Comparison of ENCODE assay signal across 1 cellular context in the genomic region with DNA sequence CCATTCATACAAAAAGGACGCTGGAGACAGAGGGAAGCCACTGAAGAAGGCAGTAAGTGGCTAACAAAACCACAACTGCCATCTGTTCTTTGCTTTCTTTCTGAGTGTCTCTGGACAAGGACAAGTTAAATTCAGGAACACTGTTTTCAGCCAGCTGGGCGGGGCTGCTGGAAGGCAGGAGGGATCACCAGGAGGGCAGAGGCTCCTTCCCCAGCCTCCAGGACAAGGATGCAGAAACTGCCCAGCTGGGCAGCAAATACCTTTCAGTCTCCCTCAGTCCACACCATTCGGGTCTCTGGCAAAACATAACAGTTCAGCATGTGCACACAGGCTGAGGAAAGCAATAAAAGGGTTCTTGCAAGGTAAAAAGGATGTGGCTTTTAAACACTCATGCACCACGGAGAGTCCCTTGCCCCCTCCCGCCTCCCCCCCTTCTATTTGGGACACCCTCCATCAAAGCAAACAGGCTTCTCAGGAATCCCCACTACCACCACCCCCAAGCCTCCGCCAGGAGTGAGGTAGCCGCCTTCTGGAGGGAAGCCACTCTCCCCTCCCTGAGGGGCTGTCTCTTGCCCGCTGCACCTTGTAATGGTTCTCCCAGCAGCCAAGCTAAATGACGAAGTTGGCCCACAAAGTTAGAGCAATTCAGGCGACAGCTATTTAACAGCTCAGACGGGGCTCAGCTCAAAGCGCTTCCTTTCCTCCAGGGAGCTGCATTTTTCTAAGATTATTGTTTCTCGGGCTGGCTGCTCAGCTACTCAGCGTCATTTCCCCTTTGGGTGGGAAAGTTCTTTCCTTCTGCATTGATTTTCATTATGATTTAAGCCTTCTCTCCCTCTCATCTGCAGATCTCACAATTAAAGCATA.
TF ChIP-seq lines count a peak whose summit lies in the region.

No MANE protein-coding gene starts in this region.

TF ChIP-seq in WTC11, 78 proteins besides CTCF, POLR2A, EP300 and RAD21 (continued from another document):
- TF ChIP-seq IRF1 (CRISPR knock-in tag; IDR thresholded peaks at IDR 0.05) (no peak), TEAD4 (CRISPR knock-in tag; IDR thresholded peaks at IDR 0.05) (no peak), PREB (CRISPR knock-in tag; IDR thresholded peaks at IDR 0.05; ENCODE audit: borderline replicate concordance) (no peak)
- TF ChIP-seq, protein P1, sequence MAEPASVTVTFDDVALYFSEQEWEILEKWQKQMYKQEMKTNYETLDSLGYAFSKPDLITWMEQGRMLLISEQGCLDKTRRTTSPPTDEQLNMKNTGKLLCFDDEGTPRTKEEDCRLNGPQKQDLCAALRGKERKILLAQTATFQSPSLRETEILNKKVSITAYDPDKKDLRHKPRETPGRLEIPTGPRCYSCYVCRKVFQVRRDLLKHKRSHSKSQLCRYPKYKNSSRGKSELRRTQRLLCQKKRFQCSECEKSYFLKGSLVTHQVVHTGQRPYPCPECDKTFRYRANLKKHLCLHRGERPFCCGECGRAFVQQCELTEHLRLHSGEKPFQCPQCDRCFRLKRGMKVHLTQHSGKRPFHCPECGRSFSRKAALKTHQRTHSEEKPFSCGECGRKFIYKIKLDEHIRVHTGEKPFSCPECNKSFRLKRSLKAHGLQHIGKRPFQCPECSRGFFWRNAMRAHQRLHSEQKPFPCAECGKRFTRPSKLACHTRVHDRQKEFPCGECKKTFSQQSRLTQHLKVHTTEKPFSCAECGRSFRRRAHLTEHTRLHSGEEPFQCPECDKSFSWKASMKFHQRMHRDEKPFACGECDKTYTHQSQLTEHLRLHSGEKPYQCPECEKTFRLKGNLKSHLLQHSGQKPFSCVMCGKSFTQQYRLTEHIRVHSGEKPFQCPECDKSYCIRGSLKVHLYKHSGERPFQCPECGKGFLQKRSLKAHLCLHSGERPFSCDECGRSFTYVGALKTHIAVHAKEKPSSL (CRISPR knock-in tag; conservative IDR thresholded peaks at IDR 0.05), result no peak
- TF ChIP-seq, protein P2, sequence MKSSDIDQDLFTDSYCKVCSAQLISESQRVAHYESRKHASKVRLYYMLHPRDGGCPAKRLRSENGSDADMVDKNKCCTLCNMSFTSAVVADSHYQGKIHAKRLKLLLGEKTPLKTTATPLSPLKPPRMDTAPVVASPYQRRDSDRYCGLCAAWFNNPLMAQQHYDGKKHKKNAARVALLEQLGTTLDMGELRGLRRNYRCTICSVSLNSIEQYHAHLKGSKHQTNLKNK (CRISPR knock-in tag; IDR thresholded peaks at IDR 0.05), result no peak
